ENCODE assay signal across 8 cellular contexts in the genomic region with DNA sequence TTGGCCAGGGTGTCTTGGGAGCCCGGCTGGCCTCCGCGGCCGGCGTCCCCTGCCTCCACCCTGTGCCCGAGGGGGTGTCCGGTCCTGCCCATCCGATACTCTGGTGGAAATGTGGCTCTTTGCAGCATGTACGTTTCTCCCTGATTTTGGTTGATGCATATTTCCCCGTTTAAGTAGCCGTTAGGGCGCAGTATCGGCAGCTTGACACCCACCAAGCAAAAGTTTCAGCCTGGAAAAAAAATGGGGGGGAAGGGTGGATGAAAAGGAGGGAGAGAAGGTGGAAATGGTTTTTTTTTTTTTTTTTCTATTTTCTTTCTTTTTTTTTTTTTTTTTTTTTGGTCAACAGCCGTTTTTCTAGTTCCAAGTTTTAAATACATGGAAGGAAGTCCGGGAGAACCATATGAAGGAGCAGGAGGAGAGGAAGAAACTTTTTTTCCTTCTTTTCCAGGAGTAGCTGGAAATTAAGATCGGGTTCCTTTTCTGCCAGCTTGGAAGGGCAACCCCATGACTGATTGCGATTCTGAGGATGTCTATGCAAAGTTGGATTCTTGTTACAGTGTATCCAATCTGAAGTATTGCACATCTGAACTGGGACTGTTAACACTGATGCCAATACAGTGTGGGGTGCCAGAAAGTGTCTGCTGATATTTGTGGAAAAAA. TPM values are rescaled to one million over a fixed set of nuclear protein-coding genes. Genes with fewer than 3 reads are reported as not detected.
DNase-seq lines count a peak whose midpoint lies in the region; ATAC-seq and TF ChIP-seq lines count a peak whose summit lies in the region.

No MANE protein-coding gene starts in this region.

- TF ChIP-seq CTCF in MCF 10A (IDR thresholded peaks at IDR 0.05; ENCODE audit: unreplicated experiment): no peak
- TF ChIP-seq CTCF in lower lobe of right lung (IDR thresholded peaks at IDR 0.05): no peak
- TF ChIP-seq CTCF in upper lobe of left lung (IDR thresholded peaks at IDR 0.05): peak in 2 of 6 experiments; percentile 21 to 26

- H3K36me3 Mint-ChIP-seq in MCF 10A (ENCODE audit: insufficient read depth, unreplicated experiment): peaks cover 39% of the 10 kb centered on the region

- no peak for TF ChIP-seq EP300 in upper lobe of left lung (IDR thresholded peaks at IDR 0.05)

- H3K27ac Mint-ChIP-seq in MCF 10A (ENCODE audit: low read depth, unreplicated experiment): peak overlapping the region; percentile 83

- intact Hi-C loops in MCF 10A (cut with micrococcal nuclease): loop anchor here (1.0 to 10.0 kb wide), 4 partner anchors 271 to 809 kb away; no protein-coding TSS in a partner anchor
- intact Hi-C loops in lower lobe of right lung (cut with DNase I): no loop called here

- H3K4me1 ChIP-seq in lower lobe of right lung (peaks cover 33% of the 10 kb centered on the region), upper lobe of left lung (peaks cover 24 to 40% (median 31%) of the 10 kb centered on the region in 4 donors)

- H3K9me3 ChIP-seq in lower lobe of right lung (no peaks in the 10 kb centered on the region), upper lobe of left lung (no peaks in the 10 kb centered on the region)

- peaks cover 34% of the 10 kb centered on the region for H3K4me1 Mint-ChIP-seq in MCF 10A (ENCODE audit: insufficient read depth, unreplicated experiment)

- no peaks in the 10 kb centered on the region for H3K27me3 ChIP-seq in lower lobe of right lung (ENCODE audit: low read depth)
- no peaks in the 10 kb centered on the region for H3K27me3 ChIP-seq in upper lobe of left lung

- POLR2A ChIA-PET in MCF 10A (lab: Yijun Ruan, JAX): interaction anchor here (0.8 to 13.6 kb wide), 17 partner anchors 8 to 1808 kb away, joined by 3 to 456 read pairs (median 9); no protein-coding TSS in a partner anchor

- peak overlapping the region; percentile 77 for H3K4me3 Mint-ChIP-seq in MCF 10A (ENCODE audit: unreplicated experiment)

- no peaks in the 10 kb centered on the region for H3K36me3 ChIP-seq in lower lobe of right lung
- no peaks in the 10 kb centered on the region for H3K36me3 ChIP-seq in upper lobe of left lung

- DNase-seq in EH (ENCODE audit: low read depth): peak; percentile 54
- DNase-seq in NAMALWA (ENCODE audit: low spot score): peak; percentile 38
- peak; percentile 49 for DNase-seq in MCF 10A (ENCODE audit: unreplicated experiment)
- DNase-seq in lower lobe of right lung: no peak
- DNase-seq in upper lobe of left lung: no peak
- no peak for DNase-seq in NCI-H1092 treated with DMSO at 0.1 percent for 48 hours (lab: John Stamatoyannopoulos, UW)
- no peak for DNase-seq in cerebellar nuclear complex (lab: John Stamatoyannopoulos, UW)

- no TSS peak for BruUV-seq in MCF 10A (replicated peaks; lab: Mats Ljungman, UMichigan)

- no peaks in the 10 kb centered on the region for H3K27me3 Mint-ChIP-seq in MCF 10A (ENCODE audit: insufficient read depth, unreplicated experiment)

- CTCF ChIA-PET in MCF 10A (lab: Yijun Ruan, JAX): interaction anchor here (0.6 to 6.0 kb wide), 10 partner anchors 17 to 807 kb away, joined by 3 to 41 read pairs (median 4); no protein-coding TSS in a partner anchor

- H3K27ac ChIP-seq in lower lobe of right lung (peak overlapping the region; percentile 96), upper lobe of left lung (peak overlapping the region; percentile 92 to 97 (median 96))

- no peaks in the 10 kb centered on the region for H3K9me3 Mint-ChIP-seq in MCF 10A (ENCODE audit: unreplicated experiment)

- ATAC-seq in lower lobe of right lung (no peak), upper lobe of left lung (ENCODE audit: low FRiP score in 2 of 2) (no peak), GM21723 (IDR thresholded peaks at IDR 0.05; ENCODE audit: unreplicated experiment) (no peak)

- H3K4me3 ChIP-seq in lower lobe of right lung (peak overlapping the region; percentile 89), upper lobe of left lung (peak overlapping the region; percentile 70 to 94 (median 84))

- 0% methylated on average over 16 to 17 of the region's 17 CpGs for WGBS in upper lobe of left lung, 2 donors

- TF ChIP-seq POLR2A in upper lobe of left lung (IDR thresholded peaks at IDR 0.05): peak in 1 of 4 donors; percentile 30

RNA-seq across cellular contexts. Expression of a gene that starts 1.5 kb away (rescaled TPM):
- total RNA-seq in MCF 10A (2022): 15.0 and 19.3 TPM in 2 replicates
- 19.1 TPM for total RNA-seq in lower lobe of right lung
- 10 to 100 TPM; 12.3 to 32.0 (median 22.9) TPM for total RNA-seq in upper lobe of left lung

Comparison
In these comparisons a context has a peak if more than half of its experiments do, and no peak if none do; other contexts are left out.
1. DNase-seq: peak in EH (single experiment), NAMALWA (single experiment) and MCF 10A (single experiment); none in lower lobe of right lung (single experiment), upper lobe of left lung (0 of 2), NCI-H1092 treated with DMSO at 0.1 percent for 48 hours (single experiment) and cerebellar nuclear complex (0 of 2).